ENCODE assay signal across 8 cellular contexts in genomic region chr6:3732345-3733141, GRCh38. TPM values are rescaled to one million over a fixed set of nuclear protein-coding genes. Genes with fewer than 3 reads are reported as not detected.
DNase-seq lines count a peak whose midpoint lies in the region; ATAC-seq and TF ChIP-seq lines count a peak whose summit lies in the region.

No MANE protein-coding gene starts in this region.

- no peaks in the 10 kb centered on the region for H3K9me2 ChIP-seq in HCT116 (ENCODE audit: insufficient read depth)

- H3K4me2 ChIP-seq in HCT116 (ENCODE audit: low read length), result no peak overlapping the region

- no peak for TF ChIP-seq POLR2A in HCT116 (IDR thresholded peaks at IDR 0.05; ENCODE audit: borderline replicate concordance, extremely low read depth, insufficient read depth, insufficient read length)

- H3K27ac ChIP-seq in HCT116 (ENCODE audit: low read depth, low read length), result no peak overlapping the region
- peak overlapping the region in 1 of 2 donors; percentile 54 for H3K27ac ChIP-seq in coronary artery

- no peak overlapping the region for H3K4me3 Mint-ChIP-seq in activated CD4-positive, alpha-beta T cell treated with anti-CD3 and anti-CD28 coated beads, Interleukin-2, amount 10 ng/mL, durations not matched to agents 7 days and 5 days

- CTCF ChIA-PET in HCT116 (lab: Charles Lee), result interaction anchor here (0.6 to 2.2 kb wide), 9 partner anchors 220 to 471 kb away, joined by 3 to 22 read pairs (median 4); no protein-coding TSS in a partner anchor
- CTCF ChIA-PET in activated CD4-positive, alpha-beta T cell treated with anti-CD3 and anti-CD28 coated beads, Interleukin-2, amount 10 ng/mL, durations not matched to agents 7 days and 5 days (lab: Charles Lee), result interaction anchor here (0.5 to 2.5 kb wide), 19 partner anchors 9 to 453 kb away, joined by 3 to 10 read pairs (median 4); no protein-coding TSS in a partner anchor

- intact Hi-C loops in HCT116 (cut with micrococcal nuclease), result loop anchor here (1.0 to 10.0 kb wide), 5 partner anchors 275 to 608 kb away; partner anchors contain the start of gene SLC22A23

- no TSS peak for BruUV-seq in HCT116 (replicated peaks; lab: Mats Ljungman, UMichigan)

- H3K4me1 Mint-ChIP-seq in activated CD4-positive, alpha-beta T cell treated with anti-CD3 and anti-CD28 coated beads, Interleukin-2, amount 10 ng/mL, durations not matched to agents 7 days and 5 days, result peaks cover 3% of the 10 kb centered on the region

- no peaks in the 10 kb centered on the region for H3K9me3 Mint-ChIP-seq in activated CD4-positive, alpha-beta T cell treated with anti-CD3 and anti-CD28 coated beads, Interleukin-2, amount 10 ng/mL, durations not matched to agents 7 days and 5 days

- DNase-seq in C1 segment of cervical spinal cord (lab: John Stamatoyannopoulos, UW) (peak in 12 of 14 donors; percentile 5 to 70 (median 48)), HCT116 (ENCODE audit: low read depth, low spot score) (no peak), NCI-H526 (lab: John Stamatoyannopoulos, UW) (peak; percentile 66 to 93), coronary artery (ENCODE audit: low spot score) (no peak), lung microvascular endothelial cell (ENCODE audit: low read depth in 2 of 2) (peak; percentile 88 to 96)
- peak; percentile 70 for DNase-seq in activated CD4-positive, alpha-beta T cell treated with anti-CD3 and anti-CD28 coated beads, Interleukin-2, amount 10 ng/mL, durations not matched to agents 7 days and 5 days
- peak; percentile 48 for DNase-seq in stimulated activated CD8-positive, alpha-beta memory T cell treated with anti-CD3 and anti-CD28 coated beads, Interleukin-12 subunit alpha, Interleukin-12 subunit beta, amount 100 ng/mL, for 1 hour (ENCODE audit: low read depth)

- H3K27me3 ChIP-seq in HCT116 (ENCODE audit: insufficient read depth, low read length), result no peaks in the 10 kb centered on the region

- H3K36me3 ChIP-seq in HCT116 (ENCODE audit: control insufficient read depth in 1 of 2, insufficient read depth in 2 of 2, low read length in 2 of 2), result peaks cover 0 to 7% of the 10 kb centered on the region in 2 experiments; a peak in 3 of 4 replicates

- TF ChIP-seq RAD21 in HCT116 (IDR thresholded peaks at IDR 0.05; ENCODE audit: low read depth), result peak; percentile 98

- no peaks in the 10 kb centered on the region for H4K20me1 ChIP-seq in HCT116 (ENCODE audit: insufficient read depth)

- ATAC-seq in HCT116 (peak; percentile 98), GM21381 (IDR thresholded peaks at IDR 0.05; ENCODE audit: unreplicated experiment) (no peak)

- TF ChIP-seq CTCF in HCT116 (IDR thresholded peaks at IDR 0.05 in 2 of 3, conservative IDR thresholded peaks at IDR 0.05 in 1 of 3; ENCODE audit: borderline replicate concordance in 1 of 3, insufficient read depth in 1 of 3, low read depth in 2 of 3, low read length in 2 of 3) (peak; percentile 82 to 86 (median 86)), coronary artery (IDR thresholded peaks at IDR 0.05) (peak; percentile 85)

- POLR2A ChIA-PET in HCT116 (lab: Charles Lee), result no interaction called here
- POLR2A ChIA-PET in activated CD4-positive, alpha-beta T cell treated with anti-CD3 and anti-CD28 coated beads, Interleukin-2, amount 10 ng/mL, durations not matched to agents 7 days and 5 days (lab: Charles Lee), result no interaction called here

- RAD21 ChIA-PET in HCT116 (lab: Charles Lee; ENCODE audit: low non-redundant PET in 1 of 2, low total read pairs in 2 of 2, uncharacterized antibody in 2 of 2, unreplicated experiment in 2 of 2), result interaction anchor here (0.8 to 1.1 kb wide), 3 partner anchors 246 to 453 kb away, joined by 3 to 8 read pairs (median 4); no protein-coding TSS in a partner anchor

- H3K9me3 ChIP-seq in HCT116 (ENCODE audit: control insufficient read depth in 1 of 2, insufficient read depth in 1 of 2, low read depth in 1 of 2, low read length in 2 of 2), result peaks cover 5% of the 10 kb centered on the region in 2 experiments; a peak in 2 of 4 replicates

- H3K27ac Mint-ChIP-seq in activated CD4-positive, alpha-beta T cell treated with anti-CD3 and anti-CD28 coated beads, Interleukin-2, amount 10 ng/mL, durations not matched to agents 7 days and 5 days, result no peak overlapping the region

- H3K79me2 ChIP-seq in HCT116 (ENCODE audit: insufficient read depth, low read length), result no peaks in the 10 kb centered on the region

- no peaks in the 10 kb centered on the region for H3K36me3 Mint-ChIP-seq in activated CD4-positive, alpha-beta T cell treated with anti-CD3 and anti-CD28 coated beads, Interleukin-2, amount 10 ng/mL, durations not matched to agents 7 days and 5 days (ENCODE audit: low read depth)

- H3K4me1 ChIP-seq in HCT116 (ENCODE audit: control insufficient read depth in 1 of 2, insufficient read depth in 2 of 2, low read length in 2 of 2), result no peaks in the 10 kb centered on the region

- H3K27me3 Mint-ChIP-seq in activated CD4-positive, alpha-beta T cell treated with anti-CD3 and anti-CD28 coated beads, Interleukin-2, amount 10 ng/mL, durations not matched to agents 7 days and 5 days, result peaks cover 3% of the 10 kb centered on the region

- no peak overlapping the region for H3K4me3 ChIP-seq in HCT116 (replicated peaks in 1 of 2; ENCODE audit: low read depth in 1 of 2, low read length in 2 of 2)
- peak overlapping the region; percentile 32 for H3K4me3 ChIP-seq in coronary artery

- H3K9ac ChIP-seq in HCT116 (ENCODE audit: low read length), result no peak overlapping the region

- no peak overlapping the region for H2AFZ ChIP-seq in HCT116 (ENCODE audit: low read depth, low read length, poor library complexity, severe bottlenecking)

TF ChIP-seq in HCT116, 20 proteins besides CTCF, POLR2A, EP300 and RAD21:
- no peak for TF ChIP-seq JUND (IDR thresholded peaks at IDR 0.05)
- TF ChIP-seq EGR1 (IDR thresholded peaks at IDR 0.05; ENCODE audit: low read depth), result no peak
- no peak for TF ChIP-seq TCF7L2 (IDR thresholded peaks at IDR 0.05; ENCODE audit: borderline replicate concordance, extremely low read depth, insufficient read depth, insufficient read length)
- TF ChIP-seq ZNF274 (IDR thresholded peaks at IDR 0.05; ENCODE audit: low read depth, low read length), result no peak
- TF ChIP-seq EZH2 (IDR thresholded peaks at IDR 0.05), result no peak
- no peak for TF ChIP-seq ZFX (IDR thresholded peaks at IDR 0.05)
- no peak for TF ChIP-seq ELF1 (IDR thresholded peaks at IDR 0.05; ENCODE audit: borderline replicate concordance, low read depth)

RNA-seq across cellular contexts. Expression of gene PXDC1, which starts 19.0 kb away (rescaled TPM):
- 6.3 TPM for total RNA-seq in HCT116 (2021; ENCODE audit: unreplicated experiment)
- 7.5 and 8.1 TPM in 2 replicates for polyA plus RNA-seq in HCT116 (2012)
- under 1 TPM in 1 of 2 experiments, not detected in 1; 0.21 TPM for total RNA-seq in activated CD4-positive, alpha-beta T cell treated with anti-CD3 and anti-CD28 coated beads, Interleukin-2, amount 10 ng/mL, durations not matched to agents 7 days and 5 days
- 45.1 and 103 TPM in 2 replicates for total RNA-seq in lung microvascular endothelial cell

Comparison
In these comparisons a context has a peak if more than half of its experiments do, and no peak if none do; other contexts are left out.
1. DNase-seq: peak in C1 segment of cervical spinal cord (12 of 14), NCI-H526 (2 of 2), activated CD4-positive, alpha-beta T cell treated with anti-CD3 and anti-CD28 coated beads, Interleukin-2, amount 10 ng/mL, durations not matched to agents 7 days and 5 days (single experiment), lung microvascular endothelial cell (2 of 2) and stimulated activated CD8-positive, alpha-beta memory T cell treated with anti-CD3 and anti-CD28 coated beads, Interleukin-12 subunit alpha, Interleukin-12 subunit beta, amount 100 ng/mL, for 1 hour (single experiment); none in HCT116 (single experiment) and coronary artery (single experiment).